In genomic region chr5:78295035-78295961, GRCh38 we compare ENCODE assay signal across 8 cellular contexts. TPM values are rescaled to one million over a fixed set of nuclear protein-coding genes. Genes with fewer than 3 reads are reported as not detected.
DNase-seq lines count a peak whose midpoint lies in the region; ATAC-seq and TF ChIP-seq lines count a peak whose summit lies in the region.

No MANE protein-coding gene starts in this region.

- ATAC-seq in HG03135 (IDR thresholded peaks at IDR 0.05; ENCODE audit: unreplicated experiment) = peak; percentile 27
- ATAC-seq in heart right ventricle = peak; percentile 8 to 49 (median 33)

- DNase-seq in NCI-H187 (lab: John Stamatoyannopoulos, UW) (peak; percentile 4 to 6), NCI-H187 treated with DMSO at 0.1 percent for 48 hours (lab: John Stamatoyannopoulos, UW) (no peak), RWPE1 (ENCODE audit: low spot score) (peak; percentile 62), heart right ventricle (peak; percentile 5 to 26), retinal pigment epithelial cell (ENCODE audit: low read depth) (peak; percentile 15), putamen (ENCODE audit: low spot score) (no peak)
- DNase-seq in activated naive CD4-positive, alpha-beta T cell treated with anti-CD3 and anti-CD28 coated beads for 36 hours = peak; percentile 45

- peaks cover 2 to 42% (median 23%) of the 10 kb centered on the region in 9 donors for H3K4me1 ChIP-seq in heart right ventricle

- peak overlapping the region; percentile 94 for H3K27ac ChIP-seq in RWPE1
- peak overlapping the region in 9 of 10 donors; percentile 74 to 94 (median 90) for H3K27ac ChIP-seq in heart right ventricle

- H3K9me3 ChIP-seq in heart right ventricle = no peaks in the 10 kb centered on the region

- peaks cover 25% of the 10 kb centered on the region for H3K4me1 Mint-ChIP-seq in activated naive CD4-positive, alpha-beta T cell treated with anti-CD3 and anti-CD28 coated beads for 36 hours (ENCODE audit: low read depth)

- peak overlapping the region; percentile 91 for H3K4me3 Mint-ChIP-seq in activated naive CD4-positive, alpha-beta T cell treated with anti-CD3 and anti-CD28 coated beads for 36 hours

- peak; percentile 62 for TF ChIP-seq CTCF in RWPE1 (conservative IDR thresholded peaks at IDR 0.05; ENCODE audit: low read depth)
- TF ChIP-seq CTCF in heart right ventricle (IDR thresholded peaks at IDR 0.05) = peak in 1 of 9 donors; percentile 23
- peak; percentile 32 for TF ChIP-seq CTCF in retinal pigment epithelial cell (conservative IDR thresholded peaks at IDR 0.05; ENCODE audit: low read depth, low read length)

- no peaks in the 10 kb centered on the region for H3K27me3 Mint-ChIP-seq in activated naive CD4-positive, alpha-beta T cell treated with anti-CD3 and anti-CD28 coated beads for 36 hours (ENCODE audit: low read depth)

- H3K27me3 ChIP-seq in heart right ventricle = no peaks in the 10 kb centered on the region

- peak overlapping the region; percentile 97 for H3K27ac Mint-ChIP-seq in activated naive CD4-positive, alpha-beta T cell treated with anti-CD3 and anti-CD28 coated beads for 36 hours

- H3K36me3 Mint-ChIP-seq in activated naive CD4-positive, alpha-beta T cell treated with anti-CD3 and anti-CD28 coated beads for 36 hours (ENCODE audit: low read depth) = peaks cover 5% of the 10 kb centered on the region

- H3K4me3 ChIP-seq in heart right ventricle (peak overlapping the region; percentile 58 to 97 (median 82)), retinal pigment epithelial cell (ENCODE audit: low read length) (peak overlapping the region; percentile 99)

- POLR2A ChIA-PET in RWPE1 (lab: Yijun Ruan, JAX; ENCODE audit: low non-redundant PET) = interaction anchor here (0.6 to 1.3 kb wide), 6 partner anchors 22 to 990 kb away, joined by 3 to 10 read pairs (median 3); partner anchors contain the start of gene SCAMP1

- H3K9me3 Mint-ChIP-seq in activated naive CD4-positive, alpha-beta T cell treated with anti-CD3 and anti-CD28 coated beads for 36 hours = no peaks in the 10 kb centered on the region

- no peaks in the 10 kb centered on the region for H3K36me3 ChIP-seq in heart right ventricle

- intact Hi-C loops in activated naive CD4-positive, alpha-beta T cell treated with anti-CD3 and anti-CD28 coated beads for 36 hours (cut with micrococcal nuclease) = loop anchor here (2.0 to 10.0 kb wide), 2 partner anchors 440 to 518 kb away; partner anchors contain the start of gene TBCA
- intact Hi-C loops in heart right ventricle (cut with DNase I) = loop anchor here in 2 of 10 donors (2.0 kb wide), 1 partner anchor 66 kb away; the partner anchor contains the start of gene SCAMP1 (in 2 of the 2)

- 2% methylated on average over 46 of the region's 46 CpGs for WGBS in heart right ventricle, 2 donors

- CTCF ChIA-PET in RWPE1 (lab: Yijun Ruan, JAX) = interaction anchor here (0.6 to 1.5 kb wide), 4 partner anchors 27 to 598 kb away, joined by 3 to 4 read pairs (median 4); no protein-coding TSS in a partner anchor
- CTCF ChIA-PET in activated naive CD4-positive, alpha-beta T cell treated with anti-CD3 and anti-CD28 coated beads for 36 hours (lab: Charles Lee) = interaction anchor here (0.6 to 1.8 kb wide), 5 partner anchors 11 to 213 kb away, joined by 3 to 6 read pairs (median 4); partner anchors contain the start of gene SCAMP1

RNA-seq across cellular contexts. Expression of gene AP3B1, which starts 0.8 kb away (rescaled TPM):
- total RNA-seq in activated naive CD4-positive, alpha-beta T cell treated with anti-CD3 and anti-CD28 coated beads for 36 hours = 10 to 100 TPM; 29.9 to 33.0 TPM
- 10 to 100 TPM; 20.1 to 26.7 (median 23.4) TPM for total RNA-seq in heart right ventricle
- 10 to 100 TPM; 20.0 to 28.3 TPM for polyA plus RNA-seq in heart right ventricle

Comparison
In these comparisons a context has a peak if more than half of its experiments do, and no peak if none do; other contexts are left out.
1. DNase-seq: peak in NCI-H187 (2 of 2), RWPE1 (single experiment), activated naive CD4-positive, alpha-beta T cell treated with anti-CD3 and anti-CD28 coated beads for 36 hours (single experiment), heart right ventricle (2 of 2) and retinal pigment epithelial cell (single experiment); none in NCI-H187 treated with DMSO at 0.1 percent for 48 hours (single experiment) and putamen (single experiment).